Comparison of ENCODE assay signal across 14 cellular contexts in genomic region chrX:29461039-29461438, GRCh38.
"Had no signal": no experiment of that assay in that cellular context is flagged by ENCODE, and none has a peak within 500 bp of the region (broad histone marks: within the 10 kb centered on the region; RNA-seq: fewer than 3 reads in every experiment).

No MANE protein-coding gene starts in this region.

- ATAC-seq: activated T-helper 17 cell treated with anti-CD3 and anti-CD28 coated beads, Interleukin-2, amount 50 U/mL, for 72 hours; left lobe of liver; naive thymus-derived CD4-positive, alpha-beta T cell; stimulated activated naive B cell treated with anti-CD40 and anti-IgM and Interleukin-4, amounts not matched to agents 10 μg/mL and 1 μg/mL and 100 μg/mL, for 72 hours had no signal

- DNase-seq: activated CD4-positive, alpha-beta T cell treated with anti-CD3 and anti-CD28 coated beads, Interleukin-2, amount 50 U/mL, for 48 hours; activated CD4-positive, CD25-positive, alpha-beta regulatory T cell treated with anti-CD3 and anti-CD28 coated beads, Interleukin-2, amount 50 U/mL, for 72 hours; activated naive CD4-positive, alpha-beta T cell treated with Interleukin-2 at 50 U/mL for 16 hours; anterior cingulate cortex; caudate nucleus; erythroblast; naive thymus-derived CD4-positive, alpha-beta T cell; ovary; stimulated activated naive B cell treated with anti-CD40 and anti-IgM and Interleukin-4, amounts not matched to agents 10 μg/mL and 1 μg/mL and 100 μg/mL, for 72 hours; T-helper 9 cell; transverse colon had no signal

- H3K27me3 ChIP-seq: ovary, transverse colon, vagina had no signal

- H3K36me3 ChIP-seq: ovary, transverse colon, vagina had no signal

- H3K9me3 ChIP-seq: ovary, transverse colon, vagina had no signal

- H3K4me3 ChIP-seq: ovary, transverse colon, vagina had no signal
